ENCODE assay signal across 19 cellular contexts in the genomic region with DNA sequence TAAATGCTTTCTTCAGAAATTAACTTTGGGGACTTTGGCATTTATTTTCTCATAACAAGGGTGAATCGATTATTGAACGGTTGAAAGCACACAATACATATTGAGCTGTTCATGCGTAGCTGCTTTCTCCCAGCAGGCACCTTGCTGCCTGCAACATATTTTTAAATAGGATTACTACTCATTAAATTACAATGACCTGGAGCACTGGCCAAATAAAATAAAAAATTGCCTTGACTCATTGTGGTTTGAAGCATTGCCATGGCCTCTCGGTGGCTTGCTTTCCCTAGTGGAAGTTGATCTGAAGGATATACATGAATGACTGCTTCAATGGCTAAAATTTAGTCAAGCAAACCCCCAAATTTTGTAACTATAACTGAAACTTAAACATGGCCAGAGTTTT.
DNase-seq lines count a peak whose midpoint lies in the region; TF ChIP-seq lines count a peak whose summit lies in the region.
"Had no signal": no experiment of that assay in that cellular context is flagged by ENCODE, and none has a peak within 500 bp of the region (broad histone marks: within the 10 kb centered on the region; RNA-seq: fewer than 3 reads in every experiment).

No MANE protein-coding gene starts in this region.

- H3K9me2 ChIP-seq in SK-N-SH, result no peaks in the 10 kb centered on the region

- H3K4me1 ChIP-seq in breast epithelium (no peaks in the 10 kb centered on the region), SK-N-SH (ENCODE audit: control insufficient read depth in 1 of 2, insufficient read depth in 2 of 2, low read depth in 1 of 2, low read length in 1 of 2) (no peaks in the 10 kb centered on the region; a peak in 3 of 4 replicates), smooth muscle cell (ENCODE audit: low read depth) (no peaks in the 10 kb centered on the region)
- H3K4me1 ChIP-seq: transverse colon had no signal

- DNase-seq in MCF 10A (ENCODE audit: unreplicated experiment) (peak; percentile 81), breast epithelium (ENCODE audit: low spot score in 2 of 2) (no peak), SK-N-SH (no peak), fibroblast of mammary gland (ENCODE audit: low read depth) (peak; percentile 75), GDM1 (lab: John Stamatoyannopoulos, UW) (no peak), smooth muscle cell (lab: John Stamatoyannopoulos, UW; ENCODE audit: unreplicated experiment) (no peak), mucosa of gallbladder (ENCODE audit: low spot score) (no peak), NCI-H2196 treated with DMSO at 0.1 percent for 48 hours (lab: John Stamatoyannopoulos, UW; ENCODE audit: unreplicated experiment) (no peak)
- DNase-seq: ACHN; activated CD8-positive, alpha-beta T cell treated with anti-CD3 and anti-CD28 coated beads, Interleukin-2, amount 10 ng/mL, durations not matched to agents 7 days and 5 days; activated gamma-delta T cell; DMS79; erythroblast; mesenchymal stem cell; MV-4-11; NCI-H510A; T-helper 9 cell; transverse colon had no signal

- H3K4me2 ChIP-seq in SK-N-SH (peak overlapping the region; percentile 38; the same call in 1 of the 2 replicates), smooth muscle cell (no peak overlapping the region)

- H3K27me3 ChIP-seq in breast epithelium, result no peaks in the 10 kb centered on the region
- no peaks in the 10 kb centered on the region for H3K27me3 ChIP-seq in SK-N-SH (ENCODE audit: insufficient read depth)
- H3K27me3 ChIP-seq in smooth muscle cell (ENCODE audit: low read depth), result no peaks in the 10 kb centered on the region
- H3K27me3 ChIP-seq: transverse colon had no signal

- intact Hi-C loops in MCF 10A (cut with micrococcal nuclease), result loop anchor here (10.0 kb wide), 1 partner anchor 119 kb away; no protein-coding TSS in a partner anchor
- intact Hi-C loops in breast epithelium (cut with DNase I; ENCODE audit: low total_unique reads), result no loop called here

- H4K20me1 ChIP-seq in SK-N-SH (ENCODE audit: insufficient read depth) (no peaks in the 10 kb centered on the region), smooth muscle cell (ENCODE audit: low read depth) (no peaks in the 10 kb centered on the region)

- H3K27ac Mint-ChIP-seq in MCF 10A (ENCODE audit: low read depth, unreplicated experiment), result no peak overlapping the region
- H3K27ac Mint-ChIP-seq: activated CD8-positive, alpha-beta T cell treated with anti-CD3 and anti-CD28 coated beads, Interleukin-2, amount 10 ng/mL, durations not matched to agents 7 days and 5 days had no signal

- H3K4me1 Mint-ChIP-seq in MCF 10A (ENCODE audit: insufficient read depth, unreplicated experiment), result peaks cover 15% of the 10 kb centered on the region
- H3K4me1 Mint-ChIP-seq: central memory CD8-positive, alpha-beta T cell had no signal

- POLR2A ChIA-PET in MCF 10A (lab: Yijun Ruan, JAX) (interaction anchor here (0.7 kb wide), 1 partner anchor 125 kb away, joined by 3 read pairs; no protein-coding TSS in a partner anchor), SK-N-SH (lab: Yijun Ruan, JAX) (no interaction called here)

- H3K36me3 ChIP-seq in breast epithelium, result no peaks in the 10 kb centered on the region
- H3K36me3 ChIP-seq in SK-N-SH (replicated peaks in 1 of 2; ENCODE audit: control insufficient read depth in 1 of 2, insufficient read depth in 2 of 2, low read length in 1 of 2), result no peaks in the 10 kb centered on the region
- H3K36me3 ChIP-seq in smooth muscle cell (ENCODE audit: low read depth), result no peaks in the 10 kb centered on the region
- H3K36me3 ChIP-seq: transverse colon had no signal

- no peak for TF ChIP-seq EP300 in SK-N-SH (IDR thresholded peaks at IDR 0.05; ENCODE audit: borderline replicate concordance in 1 of 2, low read depth in 1 of 2, low read length in 1 of 2)

- no peaks in the 10 kb centered on the region for H3K9me3 Mint-ChIP-seq in MCF 10A (ENCODE audit: unreplicated experiment)

- no peak for TF ChIP-seq CTCF in MCF 10A (IDR thresholded peaks at IDR 0.05; ENCODE audit: unreplicated experiment)
- TF ChIP-seq CTCF in breast epithelium (IDR thresholded peaks at IDR 0.05), result no peak
- TF ChIP-seq CTCF in SK-N-SH (IDR thresholded peaks at IDR 0.05), result no peak
- no peak for TF ChIP-seq CTCF in fibroblast of mammary gland (conservative IDR thresholded peaks at IDR 0.05; ENCODE audit: control insufficient read depth, insufficient read depth, low read depth, low read length)
- no peak for TF ChIP-seq CTCF in smooth muscle cell (IDR thresholded peaks at IDR 0.05; ENCODE audit: borderline replicate concordance, insufficient read depth, poor library complexity, severe bottlenecking)

- H3K79me2 ChIP-seq in SK-N-SH (ENCODE audit: insufficient read depth) (no peaks in the 10 kb centered on the region), smooth muscle cell (ENCODE audit: low read depth) (no peaks in the 10 kb centered on the region)

- H3K36me3 Mint-ChIP-seq in MCF 10A (ENCODE audit: insufficient read depth, unreplicated experiment), result no peaks in the 10 kb centered on the region

- H3K27ac ChIP-seq in breast epithelium (no peak overlapping the region), SK-N-SH (ENCODE audit: low read depth in 2 of 2, low read length in 1 of 2) (peak overlapping the region in 1 of 2 experiments; percentile 39; a peak in 1 of 4 replicates), smooth muscle cell (ENCODE audit: low read depth) (no peak overlapping the region)
- H3K27ac ChIP-seq: transverse colon had no signal

- no peak overlapping the region for H3K9ac ChIP-seq in SK-N-SH
- H3K9ac ChIP-seq in smooth muscle cell (ENCODE audit: low read depth), result no peak overlapping the region

- TF ChIP-seq RAD21 in SK-N-SH (IDR thresholded peaks at IDR 0.05; ENCODE audit: low read length), result no peak

- no peak overlapping the region for H3K4me3 ChIP-seq in breast epithelium
- no peak overlapping the region for H3K4me3 ChIP-seq in SK-N-SH (ENCODE audit: low read depth in 2 of 2, low read length in 1 of 2)
- no peak overlapping the region for H3K4me3 ChIP-seq in fibroblast of mammary gland (ENCODE audit: control insufficient read depth, low read depth, low read length)
- H3K4me3 ChIP-seq in smooth muscle cell, result no peak overlapping the region
- H3K4me3 ChIP-seq: transverse colon had no signal

- BruUV-seq in MCF 10A (replicated peaks; lab: Mats Ljungman, UMichigan), result no TSS peak

- H2AFZ ChIP-seq in SK-N-SH (ENCODE audit: low read depth) (no peak overlapping the region), smooth muscle cell (ENCODE audit: low read depth) (no peak overlapping the region)

- no peak overlapping the region for H3K4me3 Mint-ChIP-seq in MCF 10A (ENCODE audit: unreplicated experiment)
- H3K4me3 Mint-ChIP-seq: activated CD8-positive, alpha-beta T cell treated with anti-CD3 and anti-CD28 coated beads, Interleukin-2, amount 10 ng/mL, durations not matched to agents 7 days and 5 days; central memory CD8-positive, alpha-beta T cell had no signal

- H3K27me3 Mint-ChIP-seq in MCF 10A (ENCODE audit: insufficient read depth, unreplicated experiment), result peaks cover 34% of the 10 kb centered on the region
- H3K27me3 Mint-ChIP-seq: central memory CD8-positive, alpha-beta T cell had no signal

- CTCF ChIA-PET in MCF 10A (lab: Yijun Ruan, JAX), result no interaction called here
- CTCF ChIA-PET in SK-N-SH (lab: Yijun Ruan, JAX), result interaction anchor here (1.2 kb wide), 1 partner anchor 14 kb away, joined by 3 read pairs; no protein-coding TSS in a partner anchor

- WGBS in SK-N-SH (ENCODE audit: low lambda C conversion rate), result 49% methylated on average over 4 of the region's 4 CpGs
- 85% methylated on average over 4 of the region's 4 CpGs for WGBS in smooth muscle cell (ENCODE audit: low lambda C conversion rate)

- H3F3A ChIP-seq in SK-N-SH (replicated peaks; ENCODE audit: insufficient read depth) (no peaks in the 10 kb centered on the region), smooth muscle cell (ENCODE audit: low read depth) (no peaks in the 10 kb centered on the region)

- TF ChIP-seq POLR2A in breast epithelium (IDR thresholded peaks at IDR 0.05), result no peak

- H3K9me3 ChIP-seq in breast epithelium, result no peaks in the 10 kb centered on the region
- H3K9me3 ChIP-seq in SK-N-SH, result no peaks in the 10 kb centered on the region
- H3K9me3 ChIP-seq in smooth muscle cell (replicated peaks; ENCODE audit: low read depth), result no peaks in the 10 kb centered on the region
- H3K9me3 ChIP-seq: transverse colon had no signal

TF ChIP-seq in SK-N-SH, 30 proteins besides CTCF, POLR2A, EP300 and RAD21:
- TF ChIP-seq RXRA (IDR thresholded peaks at IDR 0.05; ENCODE audit: borderline replicate concordance, low read depth), result peak; percentile 50; the same call in 1 of the 2 replicates
- TF ChIP-seq TCF12 (IDR thresholded peaks at IDR 0.05), result peak; percentile 55
- TF ChIP-seq JUND (IDR thresholded peaks at IDR 0.05), result peak; percentile 55; the same call in 1 of the 2 replicates
- no peak for TF ChIP-seq RCOR1 (IDR thresholded peaks at IDR 0.05; ENCODE audit: low read length)
- TF ChIP-seq FOSL2 (IDR thresholded peaks at IDR 0.05; ENCODE audit: borderline replicate concordance, low read depth), result peak; percentile 67; the same call in 1 of the 2 replicates
- TF ChIP-seq NFIC (IDR thresholded peaks at IDR 0.05; ENCODE audit: borderline replicate concordance), result peak; percentile 94
- TF ChIP-seq, protein P1, sequence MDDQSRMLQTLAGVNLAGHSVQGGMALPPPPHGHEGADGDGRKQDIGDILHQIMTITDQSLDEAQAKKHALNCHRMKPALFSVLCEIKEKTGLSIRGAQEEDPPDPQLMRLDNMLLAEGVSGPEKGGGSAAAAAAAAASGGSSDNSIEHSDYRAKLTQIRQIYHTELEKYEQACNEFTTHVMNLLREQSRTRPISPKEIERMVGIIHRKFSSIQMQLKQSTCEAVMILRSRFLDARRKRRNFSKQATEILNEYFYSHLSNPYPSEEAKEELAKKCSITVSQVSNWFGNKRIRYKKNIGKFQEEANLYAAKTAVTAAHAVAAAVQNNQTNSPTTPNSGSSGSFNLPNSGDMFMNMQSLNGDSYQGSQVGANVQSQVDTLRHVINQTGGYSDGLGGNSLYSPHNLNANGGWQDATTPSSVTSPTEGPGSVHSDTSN (IDR thresholded peaks at IDR 0.05), result peak; percentile 67
- TF ChIP-seq GATA2 (CRISPR knock-in tag; IDR thresholded peaks at IDR 0.05), result no peak

Comparison
In these comparisons a context has a peak if more than half of its experiments do, and no peak if none do; other contexts are left out.
1. DNase-seq: peak in MCF 10A (single experiment) and fibroblast of mammary gland (single experiment); none in breast epithelium (0 of 2), SK-N-SH (single experiment), GDM1 (single experiment), smooth muscle cell (single experiment), mucosa of gallbladder (single experiment) and NCI-H2196 treated with DMSO at 0.1 percent for 48 hours (single experiment).